Comparison of ENCODE assay signal across 11 cellular contexts in genomic region chr2:152420923-152421322, GRCh38.
DNase-seq lines count a peak whose midpoint lies in the region; ATAC-seq and TF ChIP-seq lines count a peak whose summit lies in the region.
"Had no signal": no experiment of that assay in that cellular context is flagged by ENCODE, and none has a peak within 500 bp of the region (broad histone marks: within the 10 kb centered on the region; RNA-seq: fewer than 3 reads in every experiment).

No MANE protein-coding gene starts in this region.

- TSS peak; percentile 52 for BruUV-seq in mammary epithelial cell (replicated peaks; lab: Mats Ljungman, UMichigan)

- no peak overlapping the region for H4K91ac ChIP-seq in mesenchymal stem cell (ENCODE audit: low read length)

- H3K79me1 ChIP-seq in mesenchymal stem cell (replicated peaks; ENCODE audit: low read length, poor library complexity, severe bottlenecking): peaks cover 17% of the 10 kb centered on the region

- no peak for DNase-seq in heart left ventricle
- DNase-seq in cardiac septum (ENCODE audit: low spot score): no peak
- DNase-seq in mammary epithelial cell: no peak
- DNase-seq in mesenchymal stem cell: no peak
- no peak for DNase-seq in vagina (ENCODE audit: extremely low spot score in 2 of 2)
- no peak for DNase-seq in HK-2 (ENCODE audit: unreplicated experiment)
- no peak for DNase-seq in hippocampal formation (lab: John Stamatoyannopoulos, UW)
- DNase-seq in KG1 (lab: John Stamatoyannopoulos, UW): no peak
- DNase-seq: DND-41; effector memory CD4-positive, alpha-beta T cell had no signal

- 91 to 96% (median 95%) methylated on average over 7 of the region's 7 CpGs for WGBS in heart left ventricle, 4 donors
- WGBS in mammary epithelial cell (ENCODE audit: low coverage, missing lambda C conversion rate): 81% methylated on average over 7 of the region's 7 CpGs
- 94% methylated on average over 2 of the region's 7 CpGs for WGBS in mesenchymal stem cell

- no peak for TF ChIP-seq POLR2A in heart left ventricle (IDR thresholded peaks at IDR 0.05)
- TF ChIP-seq POLR2A in vagina (IDR thresholded peaks at IDR 0.05): no peak

- H3K36me3 ChIP-seq in heart left ventricle (no peaks in the 10 kb centered on the region), mammary epithelial cell (ENCODE audit: insufficient read depth, low read length) (no peaks in the 10 kb centered on the region), mesenchymal stem cell (ENCODE audit: control insufficient read depth in 1 of 2, insufficient read depth in 2 of 2, low read depth in 1 of 2, low read length in 2 of 2) (no peaks in the 10 kb centered on the region), vagina (no peaks in the 10 kb centered on the region)
- H3K36me3 ChIP-seq: tibial artery had no signal

- no peaks in the 10 kb centered on the region for H4K20me1 ChIP-seq in mammary epithelial cell (ENCODE audit: insufficient read depth, low read length)

- H3K79me2 ChIP-seq in mammary epithelial cell (ENCODE audit: insufficient read depth, low read length): peaks cover 87% of the 10 kb centered on the region

- H3K27ac ChIP-seq in heart left ventricle (peak overlapping the region in 9 of 12 donors; percentile 6 to 88 (median 49)), mammary epithelial cell (ENCODE audit: insufficient read depth, low read depth, low read length) (peak overlapping the region; percentile 96), mesenchymal stem cell (ENCODE audit: low read length, poor library complexity, severe bottlenecking) (peak overlapping the region; percentile 86), vagina (peak overlapping the region; percentile 62)
- H3K27ac ChIP-seq: tibial artery had no signal

- H3K23ac ChIP-seq in mesenchymal stem cell (ENCODE audit: low read length in 2 of 2): no peak overlapping the region

- H3K18ac ChIP-seq in mesenchymal stem cell (ENCODE audit: low read depth in 1 of 2, low read length in 2 of 2): no peak overlapping the region

- peak overlapping the region; percentile 42 for H3K4me2 ChIP-seq in mammary epithelial cell (ENCODE audit: insufficient read depth, low read depth, low read length)
- H3K4me2 ChIP-seq in mesenchymal stem cell (ENCODE audit: low read length, poor library complexity, severe bottlenecking): no peak overlapping the region

- H2BK5ac ChIP-seq in mesenchymal stem cell (ENCODE audit: low read depth, low read length, poor library complexity, severe bottlenecking): no peak overlapping the region

- CTCF ChIA-PET in mammary epithelial cell (lab: Charles Lee; ENCODE audit: low non-redundant PET): interaction anchor here (0.6 kb wide), 1 partner anchor 10 kb away, joined by 4 read pairs; no protein-coding TSS in a partner anchor

- no peak overlapping the region for H3K14ac ChIP-seq in mesenchymal stem cell (ENCODE audit: low read length in 2 of 2)

- H3K4me1 ChIP-seq in heart left ventricle (peaks cover 3 to 53% (median 12%) of the 10 kb centered on the region in 12 donors), mammary epithelial cell (ENCODE audit: insufficient read depth, low read length) (peaks cover 38% of the 10 kb centered on the region), mesenchymal stem cell (ENCODE audit: control insufficient read depth, insufficient read depth, low read depth, low read length) (peaks cover 10% of the 10 kb centered on the region), vagina (peaks cover 25% of the 10 kb centered on the region)

- H2BK15ac ChIP-seq in mesenchymal stem cell (ENCODE audit: low read depth, poor library complexity, severe bottlenecking): no peak overlapping the region

- dilution Hi-C loops in mammary epithelial cell (cut with HindIII; ENCODE audit: low sequenced_read_pairs): no loop called here

- no peak overlapping the region for H4K8ac ChIP-seq in mesenchymal stem cell (ENCODE audit: low read length)

- H2BK120ac ChIP-seq in mesenchymal stem cell (ENCODE audit: low read depth, low read length): no peak overlapping the region

- TF ChIP-seq CTCF in heart left ventricle (IDR thresholded peaks at IDR 0.05) (no peak), mammary epithelial cell (conservative IDR thresholded peaks at IDR 0.05 in 1 of 2, IDR thresholded peaks at IDR 0.05 in 1 of 2; ENCODE audit: extremely low read depth in 1 of 2, insufficient read depth in 1 of 2, low read depth in 1 of 2, low read length in 2 of 2) (no peak), vagina (IDR thresholded peaks at IDR 0.05) (no peak)

- intact Hi-C loops in heart left ventricle (cut with DNase I): loop anchor here in 1 of 10 donors (5.0 kb wide), 1 partner anchor 84 kb away; the partner anchor contains the start of gene FMNL2
- intact Hi-C loops in cardiac septum (cut with DNase I): no loop called here
- intact Hi-C loops in mammary epithelial cell (cut with micrococcal nuclease): loop anchor here (1.0 to 10.0 kb wide), 3 partner anchors 85 to 294 kb away; partner anchors contain the start of genes ARL6IP6 and PRPF40A
- intact Hi-C loops in vagina (cut with DNase I): no loop called here

- H3K4me3 ChIP-seq in heart left ventricle (no peak overlapping the region), mammary epithelial cell (replicated peaks in 1 of 3; ENCODE audit: insufficient read depth in 1 of 3, low read depth in 2 of 3, low read length in 3 of 3) (no peak overlapping the region), mesenchymal stem cell (ENCODE audit: insufficient read depth in 1 of 2, low read depth in 1 of 2, low read length in 2 of 2) (peak overlapping the region in 1 of 2 experiments; percentile 0), vagina (no peak overlapping the region)
- H3K4me3 ChIP-seq: tibial artery had no signal

- H2AFZ ChIP-seq in mammary epithelial cell (ENCODE audit: low read depth, low read length) (no peak overlapping the region), mesenchymal stem cell (ENCODE audit: low read depth, low read length) (no peak overlapping the region)

- peak overlapping the region; percentile 69 for H2AK5ac ChIP-seq in mesenchymal stem cell (ENCODE audit: low read length, severe bottlenecking)

- peak overlapping the region in 1 of 2 experiments; percentile 0 for H2BK12ac ChIP-seq in mesenchymal stem cell (ENCODE audit: low read length in 2 of 2)

- peak in 1 of 4 donors; percentile 21 for ATAC-seq in heart left ventricle

- no peak overlapping the region for H3K4ac ChIP-seq in mesenchymal stem cell (ENCODE audit: low read depth in 1 of 2, low read length in 2 of 2)

- H3K27me3 ChIP-seq in heart left ventricle: no peaks in the 10 kb centered on the region
- no peaks in the 10 kb centered on the region for H3K27me3 ChIP-seq in mammary epithelial cell (ENCODE audit: insufficient read depth, low read length)
- H3K27me3 ChIP-seq in mesenchymal stem cell (ENCODE audit: control insufficient read depth in 1 of 2, insufficient read depth in 1 of 2, low read length in 2 of 2): no peaks in the 10 kb centered on the region
- H3K27me3 ChIP-seq in vagina: no peaks in the 10 kb centered on the region
- H3K27me3 ChIP-seq: tibial artery had no signal

- H3K9me3 ChIP-seq in heart left ventricle (no peaks in the 10 kb centered on the region), mammary epithelial cell (replicated peaks; ENCODE audit: insufficient read depth, low read length) (no peaks in the 10 kb centered on the region), mesenchymal stem cell (ENCODE audit: control insufficient read depth, low read length) (no peaks in the 10 kb centered on the region), vagina (no peaks in the 10 kb centered on the region)
- H3K9me3 ChIP-seq: tibial artery had no signal

- H3K9ac ChIP-seq in mammary epithelial cell (ENCODE audit: insufficient read depth, low read length) (no peak overlapping the region), mesenchymal stem cell (ENCODE audit: low read length) (no peak overlapping the region)

- in situ Hi-C loops in mammary epithelial cell (cut with MboI; ENCODE audit: low sequenced_read_pairs in 2 of 2): loop anchor here in 1 of 2 donors (25.0 kb wide), 1 partner anchor 234 kb away; the partner anchor contains the start of gene STAM2
